In the genomic region with DNA sequence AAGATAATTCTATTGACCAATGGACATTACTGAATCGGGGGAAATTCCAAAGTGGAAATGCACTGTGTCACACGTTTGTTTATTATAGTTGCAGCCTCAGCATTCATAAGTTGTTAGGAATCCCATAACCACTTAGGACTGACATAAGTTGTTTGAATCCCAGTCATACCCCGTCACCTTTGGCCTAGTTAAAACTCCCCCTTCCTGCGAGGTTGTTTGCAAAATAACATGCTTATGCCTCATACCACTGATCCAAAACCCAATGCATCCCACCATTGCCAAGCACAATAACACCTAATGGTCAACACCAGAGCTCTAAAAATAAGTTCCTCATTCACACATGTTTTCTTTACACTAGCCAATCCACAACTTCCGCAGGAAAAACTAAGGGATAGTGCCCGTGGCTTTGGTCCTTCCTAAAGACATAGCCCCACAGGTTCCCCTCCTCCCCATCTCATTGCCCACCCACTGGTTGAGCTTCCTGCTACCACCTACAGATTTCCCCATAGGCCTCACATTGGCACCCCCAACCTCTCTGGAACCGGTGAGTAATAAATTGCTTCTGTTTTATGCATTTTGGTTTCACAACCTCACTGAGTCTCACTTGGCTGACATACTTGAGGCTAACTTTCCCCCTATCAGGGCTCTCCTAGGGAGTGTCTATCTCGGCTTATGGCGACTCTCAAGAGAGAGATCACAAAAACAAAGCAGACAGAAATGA, we compare ENCODE assay signal across 9 cellular contexts. TPM values are rescaled to one million over a fixed set of nuclear protein-coding genes. Genes with fewer than 3 reads are reported as not detected.
DNase-seq lines count a peak whose midpoint lies in the region; ATAC-seq and TF ChIP-seq lines count a peak whose summit lies in the region.
"Had no signal": no experiment of that assay in that cellular context is flagged by ENCODE, and none has a peak within 500 bp of the region (broad histone marks: within the 10 kb centered on the region; RNA-seq: fewer than 3 reads in every experiment).

No MANE protein-coding gene starts in this region.

- intact Hi-C loops in Caco-2 (cut with micrococcal nuclease; ENCODE audit: unreplicated experiment), result no loop called here

- CTCF ChIA-PET in Caco-2 (lab: Charles Lee), result interaction anchor here (0.5 kb wide), 1 partner anchor 396 kb away, joined by 7 read pairs; no protein-coding TSS in a partner anchor

- no peaks in the 10 kb centered on the region for H3K4me1 Mint-ChIP-seq in Caco-2 (ENCODE audit: low read depth, unreplicated experiment)
- H3K4me1 Mint-ChIP-seq: memory B cell had no signal

- no peak overlapping the region for H3K4me3 ChIP-seq in Caco-2 (ENCODE audit: low read depth, low read length)

- no peaks in the 10 kb centered on the region for H3K9me3 ChIP-seq in Caco-2

- H3K27me3 ChIP-seq in Caco-2 (replicated peaks; ENCODE audit: control insufficient read depth, insufficient read depth, low read length), result no peaks in the 10 kb centered on the region

- H3K4me3 Mint-ChIP-seq in Caco-2 (ENCODE audit: unreplicated experiment), result no peak overlapping the region
- H3K4me3 Mint-ChIP-seq: memory B cell had no signal

- ATAC-seq in GM18870 (IDR thresholded peaks at IDR 0.05; ENCODE audit: unreplicated experiment) (peak; percentile 98), HG02571 (IDR thresholded peaks at IDR 0.05; ENCODE audit: unreplicated experiment) (peak; percentile 93), omental fat pad (ENCODE audit: low FRiP score) (peak; percentile 28)

- H3K36me3 Mint-ChIP-seq in Caco-2 (ENCODE audit: insufficient read depth, unreplicated experiment), result no peaks in the 10 kb centered on the region
- H3K36me3 Mint-ChIP-seq: memory B cell had no signal

- DNase-seq in RKO (ENCODE audit: low spot score), result peak; percentile 12
- DNase-seq in omental fat pad (ENCODE audit: low spot score), result no peak
- DNase-seq in OCI-M1 (lab: John Stamatoyannopoulos, UW), result no peak
- no peak for DNase-seq in Caco-2
- DNase-seq in SW480 (ENCODE audit: low spot score), result no peak
- DNase-seq in COLO829 (ENCODE audit: low spot score), result no peak

- POLR2A ChIA-PET in Caco-2 (lab: Charles Lee), result no interaction called here

- TF ChIP-seq CTCF in omental fat pad (IDR thresholded peaks at IDR 0.05), result no peak
- no peak for TF ChIP-seq CTCF in Caco-2 (IDR thresholded peaks at IDR 0.05; ENCODE audit: insufficient read depth in 1 of 2, low read depth in 1 of 2, low read length in 1 of 2, severe bottlenecking in 1 of 2, unreplicated experiment in 1 of 2)

- H3K36me3 ChIP-seq in Caco-2 (ENCODE audit: control insufficient read depth, insufficient read depth, low read length), result no peaks in the 10 kb centered on the region

- no peaks in the 10 kb centered on the region for H3K9me3 Mint-ChIP-seq in Caco-2 (ENCODE audit: unreplicated experiment)
- H3K9me3 Mint-ChIP-seq: memory B cell had no signal

- H3K27ac Mint-ChIP-seq in Caco-2 (ENCODE audit: unreplicated experiment), result no peak overlapping the region
- H3K27ac Mint-ChIP-seq: memory B cell had no signal

- BruUV-seq in Caco-2 (replicated peaks; lab: Mats Ljungman, UMichigan), result no TSS peak

- peaks cover 2% of the 10 kb centered on the region for H3K27me3 Mint-ChIP-seq in Caco-2 (ENCODE audit: insufficient read depth, unreplicated experiment)

- no peaks in the 10 kb centered on the region for H3K4me1 ChIP-seq in Caco-2

RNA-seq across cellular contexts. Expression of gene MUSK, which starts 42.3 kb away (rescaled TPM):
- total RNA-seq in omental fat pad (under 1 TPM in 2 of 4 donors, not detected in 2; 0.31 to 0.37 TPM), Caco-2 (2022) (not detected in 2 replicates)

RNA-seq across cellular contexts. Expression of gene SVEP1, which starts 46.7 kb away (rescaled TPM):
- total RNA-seq in omental fat pad, result 100 to 1,000 TPM; 140 to 465 (median 209) TPM
- 2.4 and 2.9 TPM in 2 replicates for total RNA-seq in Caco-2 (2022)

Comparison
In these comparisons a context has a peak if more than half of its experiments do, and no peak if none do; other contexts are left out.
1. ATAC-seq: peak in every context shown above with its lines; median percentile 98 in GM18870; 93 in HG02571; 28 in omental fat pad.
2. RNA of gene SVEP1, which starts 46.7 kb away (total RNA-seq): 140 to 465 TPM in omental fat pad; 2.4 to 2.9 TPM in Caco-2; every median in the first group is over 10 times any median in the second.